ENCODE assay signal across 8 cellular contexts in the genomic region with DNA sequence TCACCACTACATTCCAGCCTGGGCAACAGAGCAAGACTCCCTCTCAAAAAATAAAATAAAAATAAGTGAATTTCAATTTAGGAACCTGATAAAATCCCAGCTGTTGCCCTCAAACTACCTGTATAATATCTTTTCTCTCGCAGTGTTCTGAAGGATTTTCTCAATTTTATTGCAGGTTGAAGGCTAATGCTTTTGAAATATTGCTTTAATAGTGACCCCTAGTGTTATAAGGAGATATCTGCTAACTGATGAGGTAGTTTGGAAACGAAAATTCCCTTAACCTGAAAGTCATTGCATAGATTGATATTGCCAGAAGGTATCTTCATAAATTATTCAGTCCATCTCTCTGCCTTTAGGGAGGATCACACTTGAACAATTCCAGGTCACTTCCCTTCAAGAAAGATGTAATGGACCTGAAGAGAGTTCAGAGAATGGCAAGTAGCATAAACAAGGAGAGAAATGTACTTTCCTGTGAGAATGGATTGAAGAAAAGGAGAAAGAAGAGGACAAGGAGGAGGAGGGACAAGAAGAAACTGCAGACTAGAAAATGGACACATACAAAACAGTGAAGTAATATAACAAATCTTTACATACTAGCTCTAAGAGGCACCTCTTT. TPM values are rescaled to one million over a fixed set of nuclear protein-coding genes. Genes with fewer than 3 reads are reported as not detected.
A peak's percentile ranks its signal among the peaks of the same experiment; 100 is the strongest.
DNase-seq lines count a peak whose midpoint lies in the region; ATAC-seq and TF ChIP-seq lines count a peak whose summit lies in the region.

No MANE protein-coding gene starts in this region.

- no peaks in the 10 kb centered on the region for H3K36me3 ChIP-seq in A673 (ENCODE audit: insufficient read depth, low read length, poor library complexity, severe bottlenecking)

- H3K4me1 Mint-ChIP-seq in central memory CD8-positive, alpha-beta T cell, result peaks cover 4% of the 10 kb centered on the region
- peaks cover 2% of the 10 kb centered on the region for H3K4me1 Mint-ChIP-seq in mesothelial cell of epicardium

- H3K4me3 ChIP-seq in A673 (ENCODE audit: low read depth, low read length, poor library complexity, severe bottlenecking), result no peak overlapping the region
- no peak overlapping the region for H3K4me3 ChIP-seq in GM12865 (ENCODE audit: low read depth, low read length)

- POLR2A ChIA-PET in A673 (lab: Charles Lee; ENCODE audit: low non-redundant PET), result no interaction called here

- H3K27me3 Mint-ChIP-seq in central memory CD8-positive, alpha-beta T cell, result peaks cover 8% of the 10 kb centered on the region
- H3K27me3 Mint-ChIP-seq in mesothelial cell of epicardium (ENCODE audit: low read depth), result peaks cover 3% of the 10 kb centered on the region

- no peak overlapping the region for H3K27ac ChIP-seq in A673 (ENCODE audit: low read depth, low read length, poor library complexity, severe bottlenecking)

- no peaks in the 10 kb centered on the region for H3K9me3 ChIP-seq in A673 (ENCODE audit: low read depth, low read length, poor library complexity, severe bottlenecking)

- no peaks in the 10 kb centered on the region for H3K27me3 ChIP-seq in A673 (replicated peaks; ENCODE audit: insufficient read depth, low read depth, low read length, poor library complexity)

- CTCF ChIA-PET in A673 (lab: Charles Lee), result no interaction called here

- H3K27ac Mint-ChIP-seq in central memory CD8-positive, alpha-beta T cell (ENCODE audit: low read depth), result no peak overlapping the region
- H3K27ac Mint-ChIP-seq in mesothelial cell of epicardium, result no peak overlapping the region

- no peaks in the 10 kb centered on the region for H3K36me3 Mint-ChIP-seq in central memory CD8-positive, alpha-beta T cell (ENCODE audit: insufficient read depth)
- H3K36me3 Mint-ChIP-seq in mesothelial cell of epicardium, result no peaks in the 10 kb centered on the region

- DNase-seq in A673 (ENCODE audit: low spot score) (peak; percentile 58), GM12865 (ENCODE audit: low read depth) (peak; percentile 30), NCI-H2196 (lab: John Stamatoyannopoulos, UW; ENCODE audit: unreplicated experiment) (peak; percentile 24), mesothelial cell of epicardium (ENCODE audit: low spot score in 2 of 2, unreplicated experiment in 2 of 2) (no peak), OCI-M2 (lab: John Stamatoyannopoulos, UW; ENCODE audit: unreplicated experiment) (no peak), mucosa of gallbladder (ENCODE audit: low spot score) (no peak)
- no peak for DNase-seq in central memory CD8-positive, alpha-beta T cell (ENCODE audit: low spot score in 2 of 2)
- no peak for DNase-seq in stimulated activated CD8-positive, alpha-beta memory T cell treated with anti-CD3 and anti-CD28 coated beads, Interleukin-4, amount 100 ng/mL, for 48 hours

- no TSS peak for BruUV-seq in A673 (replicated peaks; lab: Mats Ljungman, UMichigan)

- TF ChIP-seq CTCF in A673 (conservative IDR thresholded peaks at IDR 0.05; ENCODE audit: low read depth, low read length), result peak; percentile 70
- TF ChIP-seq CTCF in GM12865 (IDR thresholded peaks at IDR 0.05; ENCODE audit: insufficient read depth, low read depth, low read length, missing control alignments), result peak; percentile 49
- peak; percentile 46 for TF ChIP-seq CTCF in mesothelial cell of epicardium (IDR thresholded peaks at IDR 0.05; ENCODE audit: unreplicated experiment)

- intact Hi-C loops in A673 (cut with micrococcal nuclease; ENCODE audit: unreplicated experiment), result loop anchor here (2.0 to 5.0 kb wide), 3 partner anchors 233 to 328 kb away; no protein-coding TSS in a partner anchor

- peak; percentile 52 for ATAC-seq in central memory CD8-positive, alpha-beta T cell (replicated peaks; ENCODE audit: extremely low read depth, poor library complexity, severe bottlenecking)

- H3K4me1 ChIP-seq in A673 (ENCODE audit: insufficient read depth, low read length, poor library complexity, severe bottlenecking), result no peaks in the 10 kb centered on the region

- no peaks in the 10 kb centered on the region for H3K9me3 Mint-ChIP-seq in central memory CD8-positive, alpha-beta T cell
- no peaks in the 10 kb centered on the region for H3K9me3 Mint-ChIP-seq in mesothelial cell of epicardium

- no peak overlapping the region for H3K4me3 Mint-ChIP-seq in central memory CD8-positive, alpha-beta T cell
- no peak overlapping the region for H3K4me3 Mint-ChIP-seq in mesothelial cell of epicardium

RNA-seq across cellular contexts. Expression of a gene that starts 44.1 kb away (rescaled TPM):
- total RNA-seq in A673 (2021) (0.41 and 0.48 TPM in 2 replicates), mesothelial cell of epicardium (0.43 to 0.65 TPM (median 0.58 TPM) in 3 replicates), mucosa of gallbladder (0.92 TPM)

RNA-seq across cellular contexts. Expression of a gene that starts 44.3 kb away (rescaled TPM):
- total RNA-seq in A673 (2021), result 29.8 and 30.4 TPM in 2 replicates
- total RNA-seq in mesothelial cell of epicardium, result 25.1 to 26.7 TPM (median 26.2 TPM) in 3 replicates
- 44.4 TPM for total RNA-seq in mucosa of gallbladder

RNA-seq across cellular contexts. Expression of a gene that starts 55.6 kb away (rescaled TPM):
- total RNA-seq in A673 (2021), result 2.3 and 2.6 TPM in 2 replicates
- total RNA-seq in mesothelial cell of epicardium, result 0.75 to 1.2 TPM (median 0.98 TPM) in 3 replicates
- 2.2 TPM for total RNA-seq in mucosa of gallbladder

Comparison
In these comparisons a context has a peak if more than half of its experiments do, and no peak if none do; other contexts are left out.
1. DNase-seq: peak in A673 (single experiment), GM12865 (single experiment) and NCI-H2196 (single experiment); none in central memory CD8-positive, alpha-beta T cell (0 of 2), mesothelial cell of epicardium (0 of 2), stimulated activated CD8-positive, alpha-beta memory T cell treated with anti-CD3 and anti-CD28 coated beads, Interleukin-4, amount 100 ng/mL, for 48 hours (single experiment), OCI-M2 (single experiment) and mucosa of gallbladder (single experiment).
2. Peak in every context shown above with its lines, with median percentiles within 50 percentile points of each other: CTCF ChIP-seq.